In genomic region chr4:169851750-169852149, GRCh38 we compare ENCODE assay signal across 28 cellular contexts.
"Had no signal": no experiment of that assay in that cellular context is flagged by ENCODE, and none has a peak within 500 bp of the region (broad histone marks: within the 10 kb centered on the region; RNA-seq: fewer than 3 reads in every experiment).

No MANE protein-coding gene starts in this region.

- H3K27me3 ChIP-seq: adrenal gland, body of pancreas, colonic mucosa, esophagus muscularis mucosa, foreskin keratinocyte, gastroesophageal sphincter had no signal

- H3K27ac ChIP-seq: adrenal gland, body of pancreas, colonic mucosa, esophagus muscularis mucosa, foreskin keratinocyte, gastroesophageal sphincter, heart right ventricle had no signal

- ATAC-seq: activated CD4-positive, CD25-positive, alpha-beta regulatory T cell treated with anti-CD3 and anti-CD28 coated beads, Interleukin-2, amount 50 U/mL, for 24 hours; activated CD8-positive, alpha-beta memory T cell treated with anti-CD3 and anti-CD28 coated beads, Interleukin-2, amount 10 ng/mL, durations not matched to agents 7 days and 5 days; activated CD8-positive, alpha-beta T cell treated with anti-CD3 and anti-CD28 coated beads, Interleukin-2, amount 10 ng/mL, durations not matched to agents 7 days and 5 days; activated naive CD8-positive, alpha-beta T cell treated with anti-CD3 and anti-CD28 coated beads, Interleukin-2, amount 50 U/mL, for 24 hours; body of pancreas; foreskin keratinocyte; gastroesophageal sphincter; heart right ventricle; T-helper 17 cell had no signal

- H3K36me3 ChIP-seq: adrenal gland, colonic mucosa, esophagus muscularis mucosa, gastroesophageal sphincter, heart right ventricle had no signal

- H3K4me3 ChIP-seq: adrenal gland, body of pancreas, colonic mucosa, esophagus muscularis mucosa, gastroesophageal sphincter, heart right ventricle had no signal

- H3K9me3 ChIP-seq: adrenal gland, body of pancreas, colonic mucosa, esophagus muscularis mucosa, gastroesophageal sphincter, heart right ventricle had no signal

- DNase-seq: activated B cell treated with CpG ODN at 0.5 μM for 24 hours; activated CD4-positive, alpha-beta memory T cell treated with anti-CD3 and anti-CD28 coated beads for 36 hours; activated CD4-positive, alpha-beta T cell treated with anti-CD3 and anti-CD28 coated beads for 48 hours; activated CD4-positive, alpha-beta T cell treated with anti-CD3 and anti-CD28 coated beads, Interleukin-2, amount 50 U/mL, for 1 hour; activated CD8-positive, alpha-beta memory T cell treated with anti-CD3 and anti-CD28 coated beads, Interleukin-2, amount 10 ng/mL, durations not matched to agents 7 days and 5 days; activated CD8-positive, alpha-beta memory T cell treated with anti-CD3 and anti-CD28 coated beads, Interleukin-2, amount 50 U/mL, for 4 hours; activated CD8-positive, alpha-beta T cell treated with anti-CD3 and anti-CD28 coated beads, Interleukin-2, amount 10 ng/mL, durations not matched to agents 7 days and 5 days; activated effector memory CD4-positive, alpha-beta T cell treated with anti-CD3 and anti-CD28 coated beads, Interleukin-2, amount 50 U/mL, for 16 hours; activated naive CD4-positive, alpha-beta T cell treated with anti-CD3 and anti-CD28 coated beads for 36 hours; activated naive CD8-positive, alpha-beta T cell treated with anti-CD3 and anti-CD28 coated beads for 36 hours; activated naive CD8-positive, alpha-beta T cell treated with anti-CD3 and anti-CD28 coated beads, Interleukin-2, amount 50 U/mL, for 24 hours; activated T-cell treated with anti-CD3 and anti-CD28 coated beads, Interleukin-2, amount 50 U/mL, for 1 hour; activated T-cell treated with anti-CD3 and anti-CD28 coated beads, Interleukin-2, amount 50 U/mL, for 48 hours; adrenal gland; amygdala; aorta; body of pancreas; caudate nucleus; colonic mucosa; effector CD8-positive, alpha-beta T cell; foreskin keratinocyte; heart right ventricle; T-helper 1 cell; T-helper 17 cell; T1000 had no signal

- H3K4me1 ChIP-seq: adrenal gland, body of pancreas, colonic mucosa, esophagus muscularis mucosa, foreskin keratinocyte, gastroesophageal sphincter, heart right ventricle had no signal
